ENCODE assay signal across 24 cellular contexts in the genomic region with DNA sequence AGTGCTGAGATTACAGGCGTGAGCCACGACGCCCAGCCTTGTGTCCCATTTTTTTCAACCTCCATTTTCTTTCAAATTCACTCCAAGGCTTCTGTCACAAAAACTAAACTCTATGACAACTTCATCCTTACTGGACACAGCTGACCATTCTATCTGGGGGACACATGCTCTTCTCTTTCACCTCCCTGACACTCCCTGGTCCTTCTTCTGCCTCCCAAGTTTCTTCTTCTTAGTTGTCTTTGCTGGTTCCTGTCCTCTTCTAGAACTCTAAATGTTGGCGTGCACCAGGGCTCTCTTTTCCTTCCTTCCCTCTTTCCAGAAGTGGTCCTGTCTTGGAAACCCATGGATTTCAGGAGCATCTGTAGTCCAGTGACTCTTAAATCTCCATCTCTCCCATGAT. TPM values are rescaled to one million over a fixed set of nuclear protein-coding genes. Genes with fewer than 3 reads are reported as not detected.
A peak's percentile ranks its signal among the peaks of the same experiment; 100 is the strongest.
DNase-seq lines count a peak whose midpoint lies in the region; ATAC-seq and TF ChIP-seq lines count a peak whose summit lies in the region.
"Had no signal": no experiment of that assay in that cellular context is flagged by ENCODE, and none has a peak within 500 bp of the region (broad histone marks: within the 10 kb centered on the region; RNA-seq: fewer than 3 reads in every experiment).

No MANE protein-coding gene starts in this region.

- intact Hi-C loops in Caco-2 (cut with micrococcal nuclease; ENCODE audit: unreplicated experiment) (no loop called here), colonic mucosa (cut with DNase I) (no loop called here)

- H3K27me3 ChIP-seq in Caco-2 (replicated peaks; ENCODE audit: control insufficient read depth, insufficient read depth, low read length) = no peaks in the 10 kb centered on the region
- H3K27me3 ChIP-seq in colonic mucosa = no peaks in the 10 kb centered on the region
- no peaks in the 10 kb centered on the region for H3K27me3 ChIP-seq in neutrophil
- H3K27me3 ChIP-seq: BLaER1 treated with 17β-estradiol and CSF1 and Interleukin-3, amounts not matched to agents 10 nM and 100 nM; MG63; SJSA1 had no signal

- peaks cover 29% of the 10 kb centered on the region for H3K4me1 ChIP-seq in Caco-2
- H3K4me1 ChIP-seq in colonic mucosa = peaks cover 4% of the 10 kb centered on the region
- peaks cover 33 to 39% of the 10 kb centered on the region in 2 experiments for H3K4me1 ChIP-seq in neutrophil (ENCODE audit: control insufficient read depth in 1 of 2, insufficient read depth in 1 of 2, low read depth in 1 of 2, low read length in 1 of 2)

- H3K27ac ChIP-seq in colonic mucosa (peak overlapping the region; percentile 78), neutrophil (peak overlapping the region; percentile 89)
- H3K27ac ChIP-seq: 22Rv1, SJSA1 had no signal

- DNase-seq in T-helper 1 cell = no peak
- no peak for DNase-seq in Caco-2
- DNase-seq in colonic mucosa = no peak
- DNase-seq in HPDE6-E6E7 (ENCODE audit: extremely low spot score) = no peak
- DNase-seq: EL, GF-D8, GOT3, HCEC 1CT, MG63, NCI-H1417, NCI-H1694 treated with DMSO at 0.1 percent for 48 hours, NCI-H2081 treated with DMSO at 0.1 percent for 48 hours, NCI-H2171 treated with DMSO at 0.1 percent for 48 hours, NCI-H446, NCI-H526, OCI-M1 had no signal

- peaks cover 4% of the 10 kb centered on the region; the same call in 1 of the 2 replicates for H3K9me3 ChIP-seq in Caco-2
- H3K9me3 ChIP-seq in colonic mucosa = no peaks in the 10 kb centered on the region
- H3K9me3 ChIP-seq in neutrophil = no peaks in the 10 kb centered on the region
- H3K9me3 ChIP-seq: MG63, SJSA1 had no signal

- POLR2A ChIA-PET in Caco-2 (lab: Charles Lee) = no interaction called here

- no peaks in the 10 kb centered on the region for H3K27me3 Mint-ChIP-seq in T-helper 1 cell treated with Interleukin-12 subunit alpha and Interleukin-12 subunit beta and Interleukin-4 antibody, amounts not matched to agents 30 μg/mL and 1 μg/mL, for 36 hours (ENCODE audit: low read depth)
- H3K27me3 Mint-ChIP-seq in Caco-2 (ENCODE audit: insufficient read depth, unreplicated experiment) = no peaks in the 10 kb centered on the region

- ATAC-seq in HG03354 (IDR thresholded peaks at IDR 0.05; ENCODE audit: poor library complexity, severe bottlenecking, unreplicated experiment) (no peak), HG03521 (IDR thresholded peaks at IDR 0.05; ENCODE audit: unreplicated experiment) (no peak)
- ATAC-seq: Right ventricle myocardium inferior had no signal

- H3K9ac ChIP-seq in colonic mucosa (ENCODE audit: low read depth in 2 of 2, low read length in 2 of 2) = no peak overlapping the region
- H3K9ac ChIP-seq: BLaER1 treated with 17β-estradiol and CSF1 and Interleukin-3, amounts not matched to agents 10 nM and 100 nM had no signal

- peaks cover 19% of the 10 kb centered on the region for H3K36me3 Mint-ChIP-seq in T-helper 1 cell treated with Interleukin-12 subunit alpha and Interleukin-12 subunit beta and Interleukin-4 antibody, amounts not matched to agents 30 μg/mL and 1 μg/mL, for 36 hours (ENCODE audit: low read depth)
- no peaks in the 10 kb centered on the region for H3K36me3 Mint-ChIP-seq in Caco-2 (ENCODE audit: insufficient read depth, unreplicated experiment)

- peak overlapping the region; percentile 14 for H3K27ac Mint-ChIP-seq in T-helper 1 cell treated with Interleukin-12 subunit alpha and Interleukin-12 subunit beta and Interleukin-4 antibody, amounts not matched to agents 30 μg/mL and 1 μg/mL, for 36 hours
- H3K27ac Mint-ChIP-seq in Caco-2 (ENCODE audit: unreplicated experiment) = peak overlapping the region; percentile 8

- peaks cover 19% of the 10 kb centered on the region for H3K9me3 Mint-ChIP-seq in T-helper 1 cell treated with Interleukin-12 subunit alpha and Interleukin-12 subunit beta and Interleukin-4 antibody, amounts not matched to agents 30 μg/mL and 1 μg/mL, for 36 hours
- peaks cover 20% of the 10 kb centered on the region for H3K9me3 Mint-ChIP-seq in Caco-2 (ENCODE audit: unreplicated experiment)

- no TSS peak for BruUV-seq in Caco-2 (replicated peaks; lab: Mats Ljungman, UMichigan)

- H3K4me3 ChIP-seq in Caco-2 (ENCODE audit: low read depth, low read length) (no peak overlapping the region), colonic mucosa (no peak overlapping the region), neutrophil (ENCODE audit: low read depth in 1 of 2, low read length in 1 of 2) (no peak overlapping the region)
- H3K4me3 ChIP-seq: BLaER1 treated with 17β-estradiol and CSF1 and Interleukin-3, amounts not matched to agents 10 nM and 100 nM; MG63; SJSA1 had no signal

- H3K4me1 Mint-ChIP-seq in T-helper 1 cell treated with Interleukin-12 subunit alpha and Interleukin-12 subunit beta and Interleukin-4 antibody, amounts not matched to agents 30 μg/mL and 1 μg/mL, for 36 hours (ENCODE audit: low read depth) = peaks cover 38% of the 10 kb centered on the region
- H3K4me1 Mint-ChIP-seq in Caco-2 (ENCODE audit: low read depth, unreplicated experiment) = peaks cover 29% of the 10 kb centered on the region

- no peak for TF ChIP-seq CTCF in Caco-2 (IDR thresholded peaks at IDR 0.05; ENCODE audit: insufficient read depth in 1 of 2, low read depth in 1 of 2, low read length in 1 of 2, severe bottlenecking in 1 of 2, unreplicated experiment in 1 of 2)
- no peak for TF ChIP-seq CTCF in colonic mucosa (IDR thresholded peaks at IDR 0.05)
- no peak for TF ChIP-seq CTCF in neutrophil (IDR thresholded peaks at IDR 0.05)

- H3K36me3 ChIP-seq in Caco-2 (ENCODE audit: control insufficient read depth, insufficient read depth, low read length) (no peaks in the 10 kb centered on the region; the same call in 1 of the 2 replicates), colonic mucosa (no peaks in the 10 kb centered on the region), neutrophil (no peaks in the 10 kb centered on the region)
- H3K36me3 ChIP-seq: BLaER1 treated with 17β-estradiol and CSF1 and Interleukin-3, amounts not matched to agents 10 nM and 100 nM; MG63; SJSA1 had no signal

- CTCF ChIA-PET in Caco-2 (lab: Charles Lee) = no interaction called here

- H3K4me3 Mint-ChIP-seq in T-helper 1 cell treated with Interleukin-12 subunit alpha and Interleukin-12 subunit beta and Interleukin-4 antibody, amounts not matched to agents 30 μg/mL and 1 μg/mL, for 36 hours = no peak overlapping the region
- no peak overlapping the region for H3K4me3 Mint-ChIP-seq in Caco-2 (ENCODE audit: unreplicated experiment)

RNA-seq across cellular contexts. Expression of a gene that starts 40.1 kb away (rescaled TPM):
- 25.3 and 26.2 TPM in 2 replicates for total RNA-seq in Caco-2 (2022)
- total RNA-seq in colonic mucosa = 10 to 100 TPM; 23.6 to 59.0 TPM
